Comparison of ENCODE assay signal across 9 cellular contexts in the genomic region with DNA sequence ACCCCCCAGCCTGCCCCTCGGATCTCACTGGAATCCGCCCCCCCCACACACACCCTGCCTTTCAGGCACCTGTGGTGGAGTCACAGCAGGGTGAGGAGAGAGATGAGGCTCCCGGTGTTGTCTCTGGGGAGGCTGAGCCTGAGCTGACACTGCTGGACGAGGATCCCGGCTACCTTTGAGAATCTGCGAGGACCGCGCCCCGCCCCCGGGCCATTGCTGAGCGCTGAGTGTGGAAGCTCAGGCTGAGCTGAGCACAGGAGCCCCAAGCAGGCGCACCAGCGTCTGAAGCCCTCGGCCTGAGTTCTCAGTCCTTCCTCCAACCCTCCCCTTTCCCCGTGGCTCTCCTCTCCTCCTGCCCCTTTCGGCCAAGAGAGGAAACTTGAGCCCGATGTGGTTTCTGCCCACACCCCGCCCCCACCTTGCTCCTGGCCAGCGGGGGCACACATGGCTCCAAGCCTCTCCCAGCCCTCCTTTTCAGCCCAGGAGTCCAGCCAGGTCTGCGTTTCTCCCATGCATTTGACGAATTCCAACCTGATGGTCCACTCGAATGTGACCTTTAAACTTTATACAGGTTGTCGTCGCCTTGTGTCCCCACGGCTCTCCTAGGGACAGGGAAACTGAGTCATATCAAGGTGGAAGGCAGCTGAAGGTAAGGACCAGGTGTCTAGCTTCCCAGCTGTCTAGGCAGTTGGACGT. TPM values are rescaled to one million over a fixed set of nuclear protein-coding genes. Genes with fewer than 3 reads are reported as not detected.
A peak's percentile ranks its signal among the peaks of the same experiment; 100 is the strongest.
DNase-seq lines count a peak whose midpoint lies in the region; FAIRE-seq and TF ChIP-seq lines count a peak whose summit lies in the region.
"Had no signal": no experiment of that assay in that cellular context is flagged by ENCODE, and none has a peak within 500 bp of the region (broad histone marks: within the 10 kb centered on the region; RNA-seq: fewer than 3 reads in every experiment).

TSS of gene NFE2 (minus strand) at position 284 of the 696 bp plus-strand sequence. CDS start 5,767 bp downstream, outside the sequence.

- no peaks in the 10 kb centered on the region for H3K36me3 ChIP-seq in H7 (replicated peaks; ENCODE audit: control insufficient read depth, insufficient read depth, low read length)
- no peaks in the 10 kb centered on the region for H3K36me3 ChIP-seq in OCI-LY3 (replicated peaks; ENCODE audit: low read depth, low read length)
- H3K36me3 ChIP-seq in iPS-18a (ENCODE audit: control insufficient read depth, low read depth, low read length): no peaks in the 10 kb centered on the region
- no peaks in the 10 kb centered on the region for H3K36me3 ChIP-seq in small intestine (ENCODE audit: control insufficient read depth in 2 of 2, insufficient read depth in 2 of 2, low read length in 2 of 2)

- H3K9me3 ChIP-seq in OCI-LY3 (ENCODE audit: insufficient read depth, low read length) (no peaks in the 10 kb centered on the region), iPS-18a (ENCODE audit: control insufficient read depth, low read depth, low read length) (no peaks in the 10 kb centered on the region), small intestine (ENCODE audit: control insufficient read depth, low read depth) (no peaks in the 10 kb centered on the region)

- WGBS in small intestine, 3 donors: 2 to 5% (median 4%) methylated on average over 26 of the region's 26 CpGs

- TF ChIP-seq CTCF in OCI-LY3 (IDR thresholded peaks at IDR 0.05; ENCODE audit: low read depth, low read length) (no peak), astrocyte of the cerebellum (IDR thresholded peaks at IDR 0.05; ENCODE audit: low read depth, low read length, missing control alignments) (peak; percentile 6)

- in situ Hi-C loops in astrocyte of the cerebellum (cut with HindIII; ENCODE audit: low sequenced_read_pairs): no loop called here

- DNase-seq in AG08395 (ENCODE audit: low spot score) (peak; percentile 74), H7 (peak; percentile 90), astrocyte of the cerebellum (ENCODE audit: low read depth) (peak; percentile 49), small intestine (peak; percentile 37), T1000 (lab: John Stamatoyannopoulos, UW) (no peak), epidermal melanocyte (ENCODE audit: insufficient read length, low spot score) (no peak)

- H2AFZ ChIP-seq in OCI-LY3 (ENCODE audit: low read depth, low read length): 0 out of 2 replicates have a peak within 1 kb of the TSS, but pooled peaks have one; percentile 7

- H3K4me3 ChIP-seq in H7 (ENCODE audit: insufficient read depth, low read depth, low read length) (peak within 1 kb of the TSS; percentile 18), OCI-LY3 (ENCODE audit: low read length) (peak within 1 kb of the TSS; percentile 60), astrocyte of the cerebellum (ENCODE audit: low read depth, low read length) (peak within 1 kb of the TSS; percentile 22), iPS-18a (ENCODE audit: low read length) (peak within 1 kb of the TSS; percentile 68), small intestine (ENCODE audit: low read depth in 1 of 2, low read length in 2 of 2) (no peak within 1 kb of the TSS)

- H3K79me2 ChIP-seq in OCI-LY3 (ENCODE audit: low read length): no peaks in the 10 kb centered on the region

- H3K27ac ChIP-seq in OCI-LY3 (ENCODE audit: low read length): no peak within 1 kb of the TSS
- peak within 1 kb of the TSS; percentile 76 for H3K27ac ChIP-seq in iPS-18a (ENCODE audit: low read length)
- no peak within 1 kb of the TSS for H3K27ac ChIP-seq in small intestine (ENCODE audit: low read depth in 1 of 2, low read length in 1 of 2)

- no peak within 1 kb of the TSS for H3K9ac ChIP-seq in OCI-LY3 (ENCODE audit: low read length)
- H3K9ac ChIP-seq in iPS-18a (ENCODE audit: low read length): peak within 1 kb of the TSS; percentile 60

- no peaks in the 10 kb centered on the region for H4K20me1 ChIP-seq in OCI-LY3 (ENCODE audit: insufficient read depth, low read length)

- H3K4me1 ChIP-seq in OCI-LY3 (ENCODE audit: low read length) (0 out of 2 replicates have a peak, but pooled peaks cover 7% of the 10 kb centered on the region), iPS-18a (ENCODE audit: control insufficient read depth, low read depth, low read length) (peaks cover 40% of the 10 kb centered on the region), small intestine (ENCODE audit: control insufficient read depth in 2 of 2, insufficient read depth in 1 of 2, low read depth in 1 of 2, low read length in 1 of 2) (peaks cover 0 to 7% of the 10 kb centered on the region in 2 donors)

- peak within 1 kb of the TSS; percentile 75 for H3K4me2 ChIP-seq in OCI-LY3 (ENCODE audit: low read length)

- H3K27me3 ChIP-seq in H7 (ENCODE audit: control insufficient read depth, insufficient read depth, low read length): peaks cover 12% of the 10 kb centered on the region
- peaks cover 63% of the 10 kb centered on the region for H3K27me3 ChIP-seq in OCI-LY3 (ENCODE audit: low read depth, low read length)
- H3K27me3 ChIP-seq in iPS-18a (ENCODE audit: control insufficient read depth, insufficient read depth, low read length): peaks cover 15% of the 10 kb centered on the region
- peaks cover 0 to 16% of the 10 kb centered on the region in 2 donors for H3K27me3 ChIP-seq in small intestine (ENCODE audit: control insufficient read depth in 2 of 2, insufficient read depth in 2 of 2, low read length in 2 of 2)

- no peak for FAIRE-seq in small intestine (lab: Jason Lieb, UNC)

RNA-seq across cellular contexts. Expression of gene NFE2, which starts in this region (rescaled TPM):
- 2.2 and 2.9 TPM in 2 replicates for total RNA-seq in H7 (2014; rRNA removed; shearing (Covaris generic))
- under 1 TPM in 1 of 3 donors, not detected in 2; 0.07 TPM for polyA plus RNA-seq in small intestine
- total RNA-seq: dermis microvascular lymphatic vessel endothelial cell had no signal

Comparison
In these comparisons a context has a peak if more than half of its experiments do, and no peak if none do; other contexts are left out.
1. Peak in DNase-seq in small intestine; RNA of the gene not detected or under 1 TPM.
2. DNase-seq: peak in AG08395 (single experiment), H7 (single experiment) and astrocyte of the cerebellum (single experiment); none in T1000 (single experiment) and epidermal melanocyte (single experiment).
3. H3K4me3 ChIP-seq: peak in H7 (single experiment), OCI-LY3 (single experiment), astrocyte of the cerebellum (single experiment) and iPS-18a (single experiment); none in small intestine (0 of 2).